ENCODE assay signal across 1 cellular context in the genomic region with DNA sequence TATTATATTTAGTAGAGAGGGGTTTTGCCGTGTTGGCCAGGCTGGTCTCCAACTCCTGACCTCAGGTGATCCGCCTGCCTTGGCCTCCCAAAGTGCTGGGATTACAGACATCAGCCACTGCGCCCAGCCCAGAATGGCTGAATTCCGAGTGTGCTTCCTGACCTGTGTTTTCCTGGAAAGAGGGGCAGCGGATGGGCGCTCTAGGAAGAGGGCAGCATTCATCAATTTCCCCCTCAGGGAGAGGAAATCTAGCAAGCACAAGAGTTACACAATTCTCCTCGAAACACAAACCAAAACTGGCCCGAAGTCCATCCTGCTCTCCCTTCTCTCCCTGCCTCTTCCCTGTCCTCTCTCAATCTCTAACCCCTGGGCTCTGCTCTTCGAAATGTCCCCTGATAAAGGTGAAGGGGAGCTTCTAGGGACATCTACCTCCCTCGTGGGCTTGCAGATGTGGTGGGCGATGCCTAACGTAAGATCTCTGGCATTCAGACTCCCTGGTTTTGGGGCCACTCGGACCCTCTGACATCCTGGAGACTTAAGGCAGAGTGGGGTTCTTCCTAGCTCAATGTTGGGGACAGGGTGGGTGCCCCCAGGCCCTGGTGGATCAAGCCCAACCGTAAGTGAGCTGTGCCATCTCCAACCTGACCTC.
TF ChIP-seq lines count a peak whose summit lies in the region.

No MANE protein-coding gene starts in this region.

TF ChIP-seq in HepG2, 621 proteins besides CTCF, POLR2A, EP300 and RAD21 (continued from another document and continues in another):
- TF ChIP-seq, protein P1, sequence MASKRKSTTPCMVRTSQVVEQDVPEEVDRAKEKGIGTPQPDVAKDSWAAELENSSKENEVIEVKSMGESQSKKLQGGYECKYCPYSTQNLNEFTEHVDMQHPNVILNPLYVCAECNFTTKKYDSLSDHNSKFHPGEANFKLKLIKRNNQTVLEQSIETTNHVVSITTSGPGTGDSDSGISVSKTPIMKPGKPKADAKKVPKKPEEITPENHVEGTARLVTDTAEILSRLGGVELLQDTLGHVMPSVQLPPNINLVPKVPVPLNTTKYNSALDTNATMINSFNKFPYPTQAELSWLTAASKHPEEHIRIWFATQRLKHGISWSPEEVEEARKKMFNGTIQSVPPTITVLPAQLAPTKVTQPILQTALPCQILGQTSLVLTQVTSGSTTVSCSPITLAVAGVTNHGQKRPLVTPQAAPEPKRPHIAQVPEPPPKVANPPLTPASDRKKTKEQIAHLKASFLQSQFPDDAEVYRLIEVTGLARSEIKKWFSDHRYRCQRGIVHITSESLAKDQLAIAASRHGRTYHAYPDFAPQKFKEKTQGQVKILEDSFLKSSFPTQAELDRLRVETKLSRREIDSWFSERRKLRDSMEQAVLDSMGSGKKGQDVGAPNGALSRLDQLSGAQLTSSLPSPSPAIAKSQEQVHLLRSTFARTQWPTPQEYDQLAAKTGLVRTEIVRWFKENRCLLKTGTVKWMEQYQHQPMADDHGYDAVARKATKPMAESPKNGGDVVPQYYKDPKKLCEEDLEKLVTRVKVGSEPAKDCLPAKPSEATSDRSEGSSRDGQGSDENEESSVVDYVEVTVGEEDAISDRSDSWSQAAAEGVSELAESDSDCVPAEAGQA (IDR thresholded peaks at IDR 0.05; ENCODE audit: low read depth), result no peak
- TF ChIP-seq, protein P1 (CRISPR knock-in tag; IDR thresholded peaks at IDR 0.05; ENCODE audit: borderline replicate concordance), result 0 out of 2 replicates have a peak, but pooled peaks have one; percentile 27
- TF ChIP-seq, protein P2, sequence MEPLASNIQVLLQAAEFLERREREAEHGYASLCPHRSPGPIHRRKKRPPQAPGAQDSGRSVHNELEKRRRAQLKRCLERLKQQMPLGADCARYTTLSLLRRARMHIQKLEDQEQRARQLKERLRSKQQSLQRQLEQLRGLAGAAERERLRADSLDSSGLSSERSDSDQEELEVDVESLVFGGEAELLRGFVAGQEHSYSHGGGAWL (CRISPR knock-in tag; IDR thresholded peaks at IDR 0.05), result no peak
- TF ChIP-seq DPF2 (CRISPR knock-in tag; IDR thresholded peaks at IDR 0.05; ENCODE audit: borderline replicate concordance, low read depth) (0 out of 2 replicates have a peak, but pooled peaks have one; percentile 41), SOX13 (IDR thresholded peaks at IDR 0.05) (no peak; the same call in 1 of the 2 replicates), SOX13 (CRISPR knock-in tag; conservative IDR thresholded peaks at IDR 0.05 in 1 of 2, IDR thresholded peaks at IDR 0.05 in 1 of 2) (peak in 1 of 2 experiments; percentile 75; a peak in 2 of 4 replicates), CBX5 (CRISPR knock-in tag; IDR thresholded peaks at IDR 0.05; ENCODE audit: borderline replicate concordance) (no peak), NKX3-1 (CRISPR knock-in tag; IDR thresholded peaks at IDR 0.05) (0 out of 2 replicates have a peak, but pooled peaks have one; percentile 34), MED13 (CRISPR knock-in tag; IDR thresholded peaks at IDR 0.05) (no peak), NFE2L2 (IDR thresholded peaks at IDR 0.05; ENCODE audit: low read length) (no peak), BORCS8-MEF2B (CRISPR knock-in tag; IDR thresholded peaks at IDR 0.05) (no peak), ZFP82 (CRISPR knock-in tag; IDR thresholded peaks at IDR 0.05; ENCODE audit: borderline replicate concordance) (no peak), KLF9 (CRISPR knock-in tag; IDR thresholded peaks at IDR 0.05; ENCODE audit: low read depth) (no peak), ZBTB8A (CRISPR knock-in tag; IDR thresholded peaks at IDR 0.05; ENCODE audit: borderline replicate concordance, low read depth) (no peak), SNRNP70 (IDR thresholded peaks at IDR 0.05; ENCODE audit: low read depth, low read length) (no peak), MED1 (CRISPR knock-in tag; IDR thresholded peaks at IDR 0.05) (peak; percentile 86), ZNF570 (CRISPR knock-in tag; IDR thresholded peaks at IDR 0.05; ENCODE audit: borderline replicate concordance) (no peak), HCFC1 (IDR thresholded peaks at IDR 0.05; ENCODE audit: low read depth, low read length) (no peak), NFATC3 (CRISPR knock-in tag; IDR thresholded peaks at IDR 0.05) (no peak), ZNF354B (CRISPR knock-in tag; IDR thresholded peaks at IDR 0.05) (no peak), ZNF124 (CRISPR knock-in tag; IDR thresholded peaks at IDR 0.05) (no peak), SP1 (IDR thresholded peaks at IDR 0.05) (no peak), SP1 (CRISPR knock-in tag; IDR thresholded peaks at IDR 0.05) (no peak), NR3C1 (CRISPR knock-in tag; IDR thresholded peaks at IDR 0.05) (no peak), TGIF2 (CRISPR knock-in tag; IDR thresholded peaks at IDR 0.05) (no peak)
- TF ChIP-seq, protein P3, sequence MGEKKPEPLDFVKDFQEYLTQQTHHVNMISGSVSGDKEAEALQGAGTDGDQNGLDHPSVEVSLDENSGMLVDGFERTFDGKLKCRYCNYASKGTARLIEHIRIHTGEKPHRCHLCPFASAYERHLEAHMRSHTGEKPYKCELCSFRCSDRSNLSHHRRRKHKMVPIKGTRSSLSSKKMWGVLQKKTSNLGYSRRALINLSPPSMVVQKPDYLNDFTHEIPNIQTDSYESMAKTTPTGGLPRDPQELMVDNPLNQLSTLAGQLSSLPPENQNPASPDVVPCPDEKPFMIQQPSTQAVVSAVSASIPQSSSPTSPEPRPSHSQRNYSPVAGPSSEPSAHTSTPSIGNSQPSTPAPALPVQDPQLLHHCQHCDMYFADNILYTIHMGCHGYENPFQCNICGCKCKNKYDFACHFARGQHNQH (CRISPR knock-in tag; IDR thresholded peaks at IDR 0.05), result peak; percentile 75; the same call in 1 of the 2 replicates
- TF ChIP-seq, protein P4, sequence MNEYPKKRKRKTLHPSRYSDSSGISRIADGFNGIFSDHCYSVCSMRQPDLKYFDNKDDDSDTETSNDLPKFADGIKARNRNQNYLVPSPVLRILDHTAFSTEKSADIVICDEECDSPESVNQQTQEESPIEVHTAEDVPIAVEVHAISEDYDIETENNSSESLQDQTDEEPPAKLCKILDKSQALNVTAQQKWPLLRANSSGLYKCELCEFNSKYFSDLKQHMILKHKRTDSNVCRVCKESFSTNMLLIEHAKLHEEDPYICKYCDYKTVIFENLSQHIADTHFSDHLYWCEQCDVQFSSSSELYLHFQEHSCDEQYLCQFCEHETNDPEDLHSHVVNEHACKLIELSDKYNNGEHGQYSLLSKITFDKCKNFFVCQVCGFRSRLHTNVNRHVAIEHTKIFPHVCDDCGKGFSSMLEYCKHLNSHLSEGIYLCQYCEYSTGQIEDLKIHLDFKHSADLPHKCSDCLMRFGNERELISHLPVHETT (CRISPR knock-in tag; conservative IDR thresholded peaks at IDR 0.05), result no peak
- TF ChIP-seq, protein P5, sequence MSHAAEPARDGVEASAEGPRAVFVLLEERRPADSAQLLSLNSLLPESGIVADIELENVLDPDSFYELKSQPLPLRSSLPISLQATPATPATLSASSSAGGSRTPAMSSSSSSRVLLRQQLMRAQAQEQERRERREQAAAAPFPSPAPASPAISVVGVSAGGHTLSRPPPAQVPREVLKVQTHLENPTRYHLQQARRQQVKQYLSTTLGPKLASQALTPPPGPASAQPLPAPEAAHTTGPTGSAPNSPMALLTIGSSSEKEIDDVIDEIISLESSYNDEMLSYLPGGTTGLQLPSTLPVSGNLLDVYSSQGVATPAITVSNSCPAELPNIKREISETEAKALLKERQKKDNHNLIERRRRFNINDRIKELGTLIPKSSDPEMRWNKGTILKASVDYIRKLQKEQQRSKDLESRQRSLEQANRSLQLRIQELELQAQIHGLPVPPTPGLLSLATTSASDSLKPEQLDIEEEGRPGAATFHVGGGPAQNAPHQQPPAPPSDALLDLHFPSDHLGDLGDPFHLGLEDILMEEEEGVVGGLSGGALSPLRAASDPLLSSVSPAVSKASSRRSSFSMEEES (CRISPR knock-in tag; IDR thresholded peaks at IDR 0.05), result peak; percentile 59
- TF ChIP-seq, protein P6, sequence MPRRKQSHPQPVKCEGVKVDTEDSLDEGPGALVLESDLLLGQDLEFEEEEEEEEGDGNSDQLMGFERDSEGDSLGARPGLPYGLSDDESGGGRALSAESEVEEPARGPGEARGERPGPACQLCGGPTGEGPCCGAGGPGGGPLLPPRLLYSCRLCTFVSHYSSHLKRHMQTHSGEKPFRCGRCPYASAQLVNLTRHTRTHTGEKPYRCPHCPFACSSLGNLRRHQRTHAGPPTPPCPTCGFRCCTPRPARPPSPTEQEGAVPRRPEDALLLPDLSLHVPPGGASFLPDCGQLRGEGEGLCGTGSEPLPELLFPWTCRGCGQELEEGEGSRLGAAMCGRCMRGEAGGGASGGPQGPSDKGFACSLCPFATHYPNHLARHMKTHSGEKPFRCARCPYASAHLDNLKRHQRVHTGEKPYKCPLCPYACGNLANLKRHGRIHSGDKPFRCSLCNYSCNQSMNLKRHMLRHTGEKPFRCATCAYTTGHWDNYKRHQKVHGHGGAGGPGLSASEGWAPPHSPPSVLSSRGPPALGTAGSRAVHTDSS (CRISPR knock-in tag; conservative IDR thresholded peaks at IDR 0.05), result no peak
- TF ChIP-seq, protein P7, sequence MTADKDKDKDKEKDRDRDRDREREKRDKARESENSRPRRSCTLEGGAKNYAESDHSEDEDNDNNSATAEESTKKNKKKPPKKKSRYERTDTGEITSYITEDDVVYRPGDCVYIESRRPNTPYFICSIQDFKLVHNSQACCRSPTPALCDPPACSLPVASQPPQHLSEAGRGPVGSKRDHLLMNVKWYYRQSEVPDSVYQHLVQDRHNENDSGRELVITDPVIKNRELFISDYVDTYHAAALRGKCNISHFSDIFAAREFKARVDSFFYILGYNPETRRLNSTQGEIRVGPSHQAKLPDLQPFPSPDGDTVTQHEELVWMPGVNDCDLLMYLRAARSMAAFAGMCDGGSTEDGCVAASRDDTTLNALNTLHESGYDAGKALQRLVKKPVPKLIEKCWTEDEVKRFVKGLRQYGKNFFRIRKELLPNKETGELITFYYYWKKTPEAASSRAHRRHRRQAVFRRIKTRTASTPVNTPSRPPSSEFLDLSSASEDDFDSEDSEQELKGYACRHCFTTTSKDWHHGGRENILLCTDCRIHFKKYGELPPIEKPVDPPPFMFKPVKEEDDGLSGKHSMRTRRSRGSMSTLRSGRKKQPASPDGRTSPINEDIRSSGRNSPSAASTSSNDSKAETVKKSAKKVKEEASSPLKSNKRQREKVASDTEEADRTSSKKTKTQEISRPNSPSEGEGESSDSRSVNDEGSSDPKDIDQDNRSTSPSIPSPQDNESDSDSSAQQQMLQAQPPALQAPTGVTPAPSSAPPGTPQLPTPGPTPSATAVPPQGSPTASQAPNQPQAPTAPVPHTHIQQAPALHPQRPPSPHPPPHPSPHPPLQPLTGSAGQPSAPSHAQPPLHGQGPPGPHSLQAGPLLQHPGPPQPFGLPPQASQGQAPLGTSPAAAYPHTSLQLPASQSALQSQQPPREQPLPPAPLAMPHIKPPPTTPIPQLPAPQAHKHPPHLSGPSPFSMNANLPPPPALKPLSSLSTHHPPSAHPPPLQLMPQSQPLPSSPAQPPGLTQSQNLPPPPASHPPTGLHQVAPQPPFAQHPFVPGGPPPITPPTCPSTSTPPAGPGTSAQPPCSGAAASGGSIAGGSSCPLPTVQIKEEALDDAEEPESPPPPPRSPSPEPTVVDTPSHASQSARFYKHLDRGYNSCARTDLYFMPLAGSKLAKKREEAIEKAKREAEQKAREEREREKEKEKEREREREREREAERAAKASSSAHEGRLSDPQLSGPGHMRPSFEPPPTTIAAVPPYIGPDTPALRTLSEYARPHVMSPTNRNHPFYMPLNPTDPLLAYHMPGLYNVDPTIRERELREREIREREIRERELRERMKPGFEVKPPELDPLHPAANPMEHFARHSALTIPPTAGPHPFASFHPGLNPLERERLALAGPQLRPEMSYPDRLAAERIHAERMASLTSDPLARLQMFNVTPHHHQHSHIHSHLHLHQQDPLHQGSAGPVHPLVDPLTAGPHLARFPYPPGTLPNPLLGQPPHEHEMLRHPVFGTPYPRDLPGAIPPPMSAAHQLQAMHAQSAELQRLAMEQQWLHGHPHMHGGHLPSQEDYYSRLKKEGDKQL (CRISPR knock-in tag; IDR thresholded peaks at IDR 0.05; ENCODE audit: low read depth), result 0 out of 2 replicates have a peak, but pooled peaks have one; percentile 52
- TF ChIP-seq, protein P8, sequence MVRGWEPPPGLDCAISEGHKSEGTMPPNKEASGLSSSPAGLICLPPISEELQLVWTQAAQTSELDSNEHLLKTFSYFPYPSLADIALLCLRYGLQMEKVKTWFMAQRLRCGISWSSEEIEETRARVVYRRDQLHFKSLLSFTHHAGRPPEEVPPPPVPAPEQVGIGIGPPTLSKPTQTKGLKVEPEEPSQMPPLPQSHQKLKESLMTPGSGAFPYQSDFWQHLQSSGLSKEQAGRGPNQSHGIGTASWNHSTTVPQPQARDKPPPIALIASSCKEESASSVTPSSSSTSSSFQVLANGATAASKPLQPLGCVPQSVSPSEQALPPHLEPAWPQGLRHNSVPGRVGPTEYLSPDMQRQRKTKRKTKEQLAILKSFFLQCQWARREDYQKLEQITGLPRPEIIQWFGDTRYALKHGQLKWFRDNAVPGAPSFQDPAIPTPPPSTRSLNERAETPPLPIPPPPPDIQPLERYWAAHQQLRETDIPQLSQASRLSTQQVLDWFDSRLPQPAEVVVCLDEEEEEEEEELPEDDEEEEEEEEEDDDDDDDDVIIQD (CRISPR knock-in tag; IDR thresholded peaks at IDR 0.05; ENCODE audit: low read depth), result peak; percentile 49; the same call in 1 of the 2 replicates
- TF ChIP-seq, protein P9, sequence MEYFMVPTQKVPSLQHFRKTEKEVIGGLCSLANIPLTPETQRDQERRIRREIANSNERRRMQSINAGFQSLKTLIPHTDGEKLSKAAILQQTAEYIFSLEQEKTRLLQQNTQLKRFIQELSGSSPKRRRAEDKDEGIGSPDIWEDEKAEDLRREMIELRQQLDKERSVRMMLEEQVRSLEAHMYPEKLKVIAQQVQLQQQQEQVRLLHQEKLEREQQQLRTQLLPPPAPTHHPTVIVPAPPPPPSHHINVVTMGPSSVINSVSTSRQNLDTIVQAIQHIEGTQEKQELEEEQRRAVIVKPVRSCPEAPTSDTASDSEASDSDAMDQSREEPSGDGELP (IDR thresholded peaks at IDR 0.05; ENCODE audit: borderline replicate concordance, low read depth), result no peak
